ENCODE assay signal across 14 cellular contexts in the genomic region with DNA sequence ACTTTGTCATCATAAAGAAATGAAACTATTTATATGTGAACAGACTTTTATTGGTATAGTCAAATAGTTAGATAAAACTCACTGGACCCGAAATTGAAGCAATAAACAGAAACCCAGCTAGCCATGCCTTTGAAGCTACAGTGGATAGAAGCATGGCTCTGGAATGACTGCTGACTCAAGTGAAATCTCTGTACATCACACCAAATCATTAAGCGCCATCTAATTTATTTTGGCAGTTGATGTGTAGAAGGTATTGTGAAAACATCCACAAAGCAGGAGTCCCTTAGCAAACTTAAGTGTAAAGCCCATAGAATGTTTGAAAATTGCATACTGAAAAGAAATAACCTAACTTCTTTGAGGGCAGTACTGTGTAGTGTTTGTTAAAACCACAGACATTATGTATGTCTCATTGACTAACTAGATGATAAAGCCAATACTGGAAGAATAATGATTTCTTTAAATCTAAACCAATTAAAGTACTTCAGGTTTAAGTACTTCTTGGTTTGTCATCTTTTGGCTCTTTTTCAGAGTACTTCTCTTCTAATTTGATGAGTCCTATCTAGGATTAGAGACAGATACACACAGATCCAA. TPM values are rescaled to one million over a fixed set of nuclear protein-coding genes. Genes with fewer than 3 reads are reported as not detected.
DNase-seq lines count a peak whose midpoint lies in the region; ATAC-seq and TF ChIP-seq lines count a peak whose summit lies in the region.
"Had no signal": no experiment of that assay in that cellular context is flagged by ENCODE, and none has a peak within 500 bp of the region (broad histone marks: within the 10 kb centered on the region; RNA-seq: fewer than 3 reads in every experiment).

No MANE protein-coding gene starts in this region.

- no peaks in the 10 kb centered on the region for H3K27me3 Mint-ChIP-seq in activated T-cell treated with anti-CD3 and anti-CD28 coated beads, Interleukin-2, amount 50 U/mL, for 24 hours
- H3K27me3 Mint-ChIP-seq in activated T-helper 17 cell treated with anti-CD3 and anti-CD28 coated beads, Interleukin-2, amount 50 U/mL, for 72 hours: no peaks in the 10 kb centered on the region
- H3K27me3 Mint-ChIP-seq in stimulated activated memory B cell treated with anti-CD40 and anti-IgM and Interleukin-4, amounts not matched to agents 10 μg/mL and 1 μg/mL and 100 μg/mL, for 72 hours: no peaks in the 10 kb centered on the region
- H3K27me3 Mint-ChIP-seq: activated naive CD8-positive, alpha-beta T cell treated with anti-CD3 and anti-CD28 coated beads, Interleukin-2, amount 10 ng/mL, durations not matched to agents 7 days and 5 days had no signal

- no peaks in the 10 kb centered on the region for H3K9me3 ChIP-seq in hepatocyte (ENCODE audit: low read depth)
- H3K9me3 ChIP-seq: testis had no signal

- H3K4me2 ChIP-seq in hepatocyte: no peak overlapping the region

- no peaks in the 10 kb centered on the region for H3K9me3 Mint-ChIP-seq in activated T-cell treated with anti-CD3 and anti-CD28 coated beads, Interleukin-2, amount 50 U/mL, for 24 hours
- no peaks in the 10 kb centered on the region for H3K9me3 Mint-ChIP-seq in activated T-helper 17 cell treated with anti-CD3 and anti-CD28 coated beads, Interleukin-2, amount 50 U/mL, for 72 hours
- no peaks in the 10 kb centered on the region for H3K9me3 Mint-ChIP-seq in stimulated activated memory B cell treated with anti-CD40 and anti-IgM and Interleukin-4, amounts not matched to agents 10 μg/mL and 1 μg/mL and 100 μg/mL, for 72 hours

- no peaks in the 10 kb centered on the region for H3K36me3 ChIP-seq in hepatocyte (replicated peaks; ENCODE audit: insufficient read depth, low read depth)

- no peak overlapping the region for H3K4me3 Mint-ChIP-seq in activated T-cell treated with anti-CD3 and anti-CD28 coated beads, Interleukin-2, amount 50 U/mL, for 24 hours
- peak overlapping the region; percentile 34 for H3K4me3 Mint-ChIP-seq in activated T-helper 17 cell treated with anti-CD3 and anti-CD28 coated beads, Interleukin-2, amount 50 U/mL, for 72 hours
- H3K4me3 Mint-ChIP-seq in stimulated activated memory B cell treated with anti-CD40 and anti-IgM and Interleukin-4, amounts not matched to agents 10 μg/mL and 1 μg/mL and 100 μg/mL, for 72 hours: no peak overlapping the region
- H3K4me3 Mint-ChIP-seq: activated naive CD8-positive, alpha-beta T cell treated with anti-CD3 and anti-CD28 coated beads, Interleukin-2, amount 10 ng/mL, durations not matched to agents 7 days and 5 days had no signal

- ATAC-seq in activated T-helper 17 cell treated with anti-CD3 and anti-CD28 coated beads, Interleukin-2, amount 50 U/mL, for 72 hours (replicated peaks): peak; percentile 53
- ATAC-seq in stimulated activated memory B cell treated with anti-CD40 and anti-IgM and Interleukin-4, amounts not matched to agents 10 μg/mL and 1 μg/mL and 100 μg/mL, for 72 hours: no peak
- no peak for ATAC-seq in GM21737 (IDR thresholded peaks at IDR 0.05; ENCODE audit: unreplicated experiment)
- ATAC-seq in GM21423 (IDR thresholded peaks at IDR 0.05; ENCODE audit: unreplicated experiment): no peak

- no peak for DNase-seq in activated T-cell treated with anti-CD3 and anti-CD28 coated beads, Interleukin-2, amount 50 U/mL, for 24 hours
- no peak for DNase-seq in activated T-cell treated with anti-CD3 and anti-CD28 coated beads, Interleukin-2, amount 50 U/mL, for 1 hour
- no peak for DNase-seq in hepatocyte (ENCODE audit: low spot score)
- no peak for DNase-seq in stimulated activated CD4-positive, alpha-beta T cell treated with anti-CD3 and anti-CD28 coated beads, Interleukin-2, amount 100 ng/mL, for 48 hours
- DNase-seq: ACHN; activated naive CD8-positive, alpha-beta T cell treated with anti-CD3 and anti-CD28 coated beads, Interleukin-2, amount 10 ng/mL, durations not matched to agents 7 days and 5 days; Karpas-422; NCI-H146; NCI-H446; testis had no signal

- TF ChIP-seq CTCF in hepatocyte (IDR thresholded peaks at IDR 0.05; ENCODE audit: poor library complexity): no peak

- H3K36me3 Mint-ChIP-seq in activated T-cell treated with anti-CD3 and anti-CD28 coated beads, Interleukin-2, amount 50 U/mL, for 24 hours (ENCODE audit: low read depth): peaks cover 68% of the 10 kb centered on the region
- H3K36me3 Mint-ChIP-seq in activated T-helper 17 cell treated with anti-CD3 and anti-CD28 coated beads, Interleukin-2, amount 50 U/mL, for 72 hours (ENCODE audit: low read depth): peaks cover 73% of the 10 kb centered on the region
- peaks cover 36% of the 10 kb centered on the region for H3K36me3 Mint-ChIP-seq in stimulated activated memory B cell treated with anti-CD40 and anti-IgM and Interleukin-4, amounts not matched to agents 10 μg/mL and 1 μg/mL and 100 μg/mL, for 72 hours

- 69% methylated on average over 2 of the region's 2 CpGs for WGBS in hepatocyte (ENCODE audit: low lambda C conversion rate, missing lambda C conversion rate)

- H3K9me2 ChIP-seq in hepatocyte (replicated peaks; ENCODE audit: insufficient read depth): no peaks in the 10 kb centered on the region

- peaks cover 63% of the 10 kb centered on the region for H3K4me1 Mint-ChIP-seq in activated T-cell treated with anti-CD3 and anti-CD28 coated beads, Interleukin-2, amount 50 U/mL, for 24 hours (ENCODE audit: low read depth)
- H3K4me1 Mint-ChIP-seq in activated T-helper 17 cell treated with anti-CD3 and anti-CD28 coated beads, Interleukin-2, amount 50 U/mL, for 72 hours: peaks cover 46% of the 10 kb centered on the region
- peaks cover 24% of the 10 kb centered on the region for H3K4me1 Mint-ChIP-seq in stimulated activated memory B cell treated with anti-CD40 and anti-IgM and Interleukin-4, amounts not matched to agents 10 μg/mL and 1 μg/mL and 100 μg/mL, for 72 hours

- peaks cover 42% of the 10 kb centered on the region for H3K79me2 ChIP-seq in hepatocyte

- H3K4me1 ChIP-seq in hepatocyte (ENCODE audit: insufficient read depth): peaks cover 25% of the 10 kb centered on the region

- H2AFZ ChIP-seq in hepatocyte: no peak overlapping the region

- H3K4me3 ChIP-seq in hepatocyte: no peak overlapping the region
- H3K4me3 ChIP-seq: testis had no signal

- peak overlapping the region; percentile 59 for H3K27ac Mint-ChIP-seq in activated T-cell treated with anti-CD3 and anti-CD28 coated beads, Interleukin-2, amount 50 U/mL, for 24 hours
- peak overlapping the region; percentile 17 for H3K27ac Mint-ChIP-seq in activated T-helper 17 cell treated with anti-CD3 and anti-CD28 coated beads, Interleukin-2, amount 50 U/mL, for 72 hours
- H3K27ac Mint-ChIP-seq in stimulated activated memory B cell treated with anti-CD40 and anti-IgM and Interleukin-4, amounts not matched to agents 10 μg/mL and 1 μg/mL and 100 μg/mL, for 72 hours: peak overlapping the region; percentile 49
- H3K27ac Mint-ChIP-seq: activated naive CD8-positive, alpha-beta T cell treated with anti-CD3 and anti-CD28 coated beads, Interleukin-2, amount 10 ng/mL, durations not matched to agents 7 days and 5 days had no signal

- peak overlapping the region; percentile 84 for H3K27ac ChIP-seq in hepatocyte

- no peaks in the 10 kb centered on the region for H4K20me1 ChIP-seq in hepatocyte (ENCODE audit: insufficient read depth, poor library complexity, severe bottlenecking)

- no peaks in the 10 kb centered on the region for H3K27me3 ChIP-seq in hepatocyte
- H3K27me3 ChIP-seq: testis had no signal

RNA-seq across cellular contexts. Expression of a gene that starts 42.8 kb away (rescaled TPM):
- total RNA-seq in activated T-helper 17 cell treated with anti-CD3 and anti-CD28 coated beads, Interleukin-2, amount 50 U/mL, for 72 hours: under 1 TPM; 0.43 to 0.74 TPM
- 0.60 and 0.76 TPM in 2 replicates for total RNA-seq in hepatocyte
- 1.3 and 1.4 TPM in 2 replicates for polyA plus RNA-seq in hepatocyte

RNA-seq across cellular contexts. Expression of a gene that starts 50.0 kb away (rescaled TPM):
- 100 to 1,000 TPM in 1 of 2 donors, 10 to 100 TPM in 1; 60.9 to 102 TPM for total RNA-seq in activated T-helper 17 cell treated with anti-CD3 and anti-CD28 coated beads, Interleukin-2, amount 50 U/mL, for 72 hours
- 55.4 and 61.2 TPM in 2 replicates for total RNA-seq in hepatocyte
- 25.7 and 30.5 TPM in 2 replicates for polyA plus RNA-seq in hepatocyte
